Comparison of ENCODE assay signal across 1 cellular context in the genomic region with DNA sequence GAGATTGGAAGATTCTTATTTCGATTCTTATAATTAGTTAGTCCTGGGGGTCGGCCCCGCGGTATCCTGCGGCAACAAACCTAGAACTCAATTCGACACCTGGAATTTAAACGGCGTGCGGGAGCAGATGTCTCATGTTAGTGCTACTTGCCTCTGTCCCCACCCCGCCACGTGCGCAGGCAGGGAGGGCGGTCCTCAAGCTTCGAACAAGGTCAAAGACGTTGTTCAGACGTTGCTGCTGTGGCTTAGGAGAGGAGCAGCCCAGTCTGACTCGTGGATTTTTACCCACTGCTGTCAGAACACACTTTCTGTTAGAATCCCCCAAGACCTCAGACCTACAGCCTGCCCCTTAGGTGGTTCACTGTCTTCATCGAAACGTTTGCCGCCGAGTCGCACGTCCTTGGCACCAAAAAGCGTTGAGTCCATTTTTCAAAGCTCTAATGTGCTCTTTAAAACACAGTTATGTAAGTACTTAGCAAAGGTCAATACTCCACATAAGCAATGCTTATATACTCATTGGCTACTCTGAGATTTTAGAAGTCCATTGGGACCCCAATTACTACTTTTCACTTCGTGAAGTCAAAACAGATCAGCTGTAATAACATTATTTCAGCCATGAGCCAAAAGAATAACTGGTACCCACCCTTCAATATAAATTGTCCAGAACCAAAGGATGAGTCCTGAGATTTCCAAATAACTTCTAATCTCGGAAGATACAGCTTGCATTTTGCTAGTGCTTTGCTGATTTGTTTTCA.
TF ChIP-seq lines count a peak whose summit lies in the region.

No MANE protein-coding gene starts in this region.

TF ChIP-seq in GM12878, 131 proteins besides CTCF, POLR2A, EP300 and RAD21 (continues in another document):
- TF ChIP-seq, protein P1, sequence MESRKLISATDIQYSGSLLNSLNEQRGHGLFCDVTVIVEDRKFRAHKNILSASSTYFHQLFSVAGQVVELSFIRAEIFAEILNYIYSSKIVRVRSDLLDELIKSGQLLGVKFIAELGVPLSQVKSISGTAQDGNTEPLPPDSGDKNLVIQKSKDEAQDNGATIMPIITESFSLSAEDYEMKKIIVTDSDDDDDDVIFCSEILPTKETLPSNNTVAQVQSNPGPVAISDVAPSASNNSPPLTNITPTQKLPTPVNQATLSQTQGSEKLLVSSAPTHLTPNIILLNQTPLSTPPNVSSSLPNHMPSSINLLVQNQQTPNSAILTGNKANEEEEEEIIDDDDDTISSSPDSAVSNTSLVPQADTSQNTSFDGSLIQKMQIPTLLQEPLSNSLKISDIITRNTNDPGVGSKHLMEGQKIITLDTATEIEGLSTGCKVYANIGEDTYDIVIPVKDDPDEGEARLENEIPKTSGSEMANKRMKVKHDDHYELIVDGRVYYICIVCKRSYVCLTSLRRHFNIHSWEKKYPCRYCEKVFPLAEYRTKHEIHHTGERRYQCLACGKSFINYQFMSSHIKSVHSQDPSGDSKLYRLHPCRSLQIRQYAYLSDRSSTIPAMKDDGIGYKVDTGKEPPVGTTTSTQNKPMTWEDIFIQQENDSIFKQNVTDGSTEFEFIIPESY (IDR thresholded peaks at IDR 0.05): no peak
- TF ChIP-seq YBX1 (IDR thresholded peaks at IDR 0.05): no peak
- no peak for TF ChIP-seq ESRRA (IDR thresholded peaks at IDR 0.05; ENCODE audit: low read length)
- TF ChIP-seq RUNX3 (IDR thresholded peaks at IDR 0.05; ENCODE audit: low read length): peak; percentile 50; the same call in 1 of the 2 replicates
- TF ChIP-seq ZNF384 (IDR thresholded peaks at IDR 0.05; ENCODE audit: borderline replicate concordance, low read depth, low read length): no peak
- 0 out of 2 replicates have a peak, but pooled peaks have one; percentile 3 for TF ChIP-seq TARDBP (IDR thresholded peaks at IDR 0.05; ENCODE audit: borderline replicate concordance)
- peak; percentile 96 to 97 for TF ChIP-seq BHLHE40 (IDR thresholded peaks at IDR 0.05; ENCODE audit: borderline replicate concordance in 1 of 2, low read depth in 2 of 2, low read length in 1 of 2)
- 0 out of 2 replicates have a peak, but pooled peaks have one; percentile 0 for TF ChIP-seq IKZF1 (conservative IDR thresholded peaks at IDR 0.05)
- no peak for TF ChIP-seq JUNB (IDR thresholded peaks at IDR 0.05)
- TF ChIP-seq MXI1 (IDR thresholded peaks at IDR 0.05; ENCODE audit: low read depth, low read length): peak; percentile 97
- TF ChIP-seq NR2C1 (IDR thresholded peaks at IDR 0.05): 0 out of 2 replicates have a peak, but pooled peaks have one; percentile 3
- TF ChIP-seq, protein P2, sequence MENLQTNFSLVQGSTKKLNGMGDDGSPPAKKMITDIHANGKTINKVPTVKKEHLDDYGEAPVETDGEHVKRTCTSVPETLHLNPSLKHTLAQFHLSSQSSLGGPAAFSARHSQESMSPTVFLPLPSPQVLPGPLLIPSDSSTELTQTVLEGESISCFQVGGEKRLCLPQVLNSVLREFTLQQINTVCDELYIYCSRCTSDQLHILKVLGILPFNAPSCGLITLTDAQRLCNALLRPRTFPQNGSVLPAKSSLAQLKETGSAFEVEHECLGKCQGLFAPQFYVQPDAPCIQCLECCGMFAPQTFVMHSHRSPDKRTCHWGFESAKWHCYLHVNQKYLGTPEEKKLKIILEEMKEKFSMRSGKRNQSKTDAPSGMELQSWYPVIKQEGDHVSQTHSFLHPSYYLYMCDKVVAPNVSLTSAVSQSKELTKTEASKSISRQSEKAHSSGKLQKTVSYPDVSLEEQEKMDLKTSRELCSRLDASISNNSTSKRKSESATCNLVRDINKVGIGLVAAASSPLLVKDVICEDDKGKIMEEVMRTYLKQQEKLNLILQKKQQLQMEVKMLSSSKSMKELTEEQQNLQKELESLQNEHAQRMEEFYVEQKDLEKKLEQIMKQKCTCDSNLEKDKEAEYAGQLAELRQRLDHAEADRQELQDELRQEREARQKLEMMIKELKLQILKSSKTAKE (IDR thresholded peaks at IDR 0.05; ENCODE audit: low read depth, poor library complexity, severe bottlenecking): no peak
- TF ChIP-seq CHD1 (IDR thresholded peaks at IDR 0.05; ENCODE audit: low read depth, low read length): 0 out of 2 replicates have a peak, but pooled peaks have one; percentile 35
- TF ChIP-seq CBX5 (IDR thresholded peaks at IDR 0.05; ENCODE audit: low read depth): peak; percentile 68; the same call in 1 of the 2 replicates
- TF ChIP-seq SUZ12 (IDR thresholded peaks at IDR 0.05; ENCODE audit: unreplicated experiment): no peak
- no peak for TF ChIP-seq RELA (IDR thresholded peaks at IDR 0.05; ENCODE audit: borderline replicate concordance, partially characterized antibody)
- TF ChIP-seq SMARCA5 (IDR thresholded peaks at IDR 0.05): peak; percentile 82; the same call in 1 of the 2 replicates
- TF ChIP-seq PAX8 (IDR thresholded peaks at IDR 0.05): peak; percentile 75; the same call in 1 of the 2 replicates
- TF ChIP-seq YY1 (IDR thresholded peaks at IDR 0.05; ENCODE audit: low read depth, low read length): peak; percentile 50; the same call in 1 of the 2 replicates
- TF ChIP-seq GATAD2B (conservative IDR thresholded peaks at IDR 0.05; ENCODE audit: low read depth): peak; percentile 64; the same call in 1 of the 2 replicates
- peak; percentile 47 for TF ChIP-seq HDAC6 (IDR thresholded peaks at IDR 0.05; ENCODE audit: unreplicated experiment)
- TF ChIP-seq FOS (IDR thresholded peaks at IDR 0.05; ENCODE audit: borderline replicate concordance, extremely low read depth, insufficient read length): no peak
- TF ChIP-seq PAX5 (IDR thresholded peaks at IDR 0.05; ENCODE audit: borderline replicate concordance, low read depth, low read length): 0 out of 2 replicates have a peak, but pooled peaks have one; percentile 17
- TF ChIP-seq TBL1XR1 (IDR thresholded peaks at IDR 0.05; ENCODE audit: low read depth, low read length): 0 out of 2 replicates have a peak, but pooled peaks have one; percentile 34
- TF ChIP-seq CREB1 (IDR thresholded peaks at IDR 0.05; ENCODE audit: low read depth): no peak
- TF ChIP-seq, protein P3, sequence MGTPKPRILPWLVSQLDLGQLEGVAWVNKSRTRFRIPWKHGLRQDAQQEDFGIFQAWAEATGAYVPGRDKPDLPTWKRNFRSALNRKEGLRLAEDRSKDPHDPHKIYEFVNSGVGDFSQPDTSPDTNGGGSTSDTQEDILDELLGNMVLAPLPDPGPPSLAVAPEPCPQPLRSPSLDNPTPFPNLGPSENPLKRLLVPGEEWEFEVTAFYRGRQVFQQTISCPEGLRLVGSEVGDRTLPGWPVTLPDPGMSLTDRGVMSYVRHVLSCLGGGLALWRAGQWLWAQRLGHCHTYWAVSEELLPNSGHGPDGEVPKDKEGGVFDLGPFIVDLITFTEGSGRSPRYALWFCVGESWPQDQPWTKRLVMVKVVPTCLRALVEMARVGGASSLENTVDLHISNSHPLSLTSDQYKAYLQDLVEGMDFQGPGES (IDR thresholded peaks at IDR 0.05): no peak
- TF ChIP-seq CREM (IDR thresholded peaks at IDR 0.05; ENCODE audit: low read depth): no peak
- no peak; the same call in 1 of the 2 replicates for TF ChIP-seq ZBED1 (IDR thresholded peaks at IDR 0.05; ENCODE audit: borderline replicate concordance)
- TF ChIP-seq, protein P4, sequence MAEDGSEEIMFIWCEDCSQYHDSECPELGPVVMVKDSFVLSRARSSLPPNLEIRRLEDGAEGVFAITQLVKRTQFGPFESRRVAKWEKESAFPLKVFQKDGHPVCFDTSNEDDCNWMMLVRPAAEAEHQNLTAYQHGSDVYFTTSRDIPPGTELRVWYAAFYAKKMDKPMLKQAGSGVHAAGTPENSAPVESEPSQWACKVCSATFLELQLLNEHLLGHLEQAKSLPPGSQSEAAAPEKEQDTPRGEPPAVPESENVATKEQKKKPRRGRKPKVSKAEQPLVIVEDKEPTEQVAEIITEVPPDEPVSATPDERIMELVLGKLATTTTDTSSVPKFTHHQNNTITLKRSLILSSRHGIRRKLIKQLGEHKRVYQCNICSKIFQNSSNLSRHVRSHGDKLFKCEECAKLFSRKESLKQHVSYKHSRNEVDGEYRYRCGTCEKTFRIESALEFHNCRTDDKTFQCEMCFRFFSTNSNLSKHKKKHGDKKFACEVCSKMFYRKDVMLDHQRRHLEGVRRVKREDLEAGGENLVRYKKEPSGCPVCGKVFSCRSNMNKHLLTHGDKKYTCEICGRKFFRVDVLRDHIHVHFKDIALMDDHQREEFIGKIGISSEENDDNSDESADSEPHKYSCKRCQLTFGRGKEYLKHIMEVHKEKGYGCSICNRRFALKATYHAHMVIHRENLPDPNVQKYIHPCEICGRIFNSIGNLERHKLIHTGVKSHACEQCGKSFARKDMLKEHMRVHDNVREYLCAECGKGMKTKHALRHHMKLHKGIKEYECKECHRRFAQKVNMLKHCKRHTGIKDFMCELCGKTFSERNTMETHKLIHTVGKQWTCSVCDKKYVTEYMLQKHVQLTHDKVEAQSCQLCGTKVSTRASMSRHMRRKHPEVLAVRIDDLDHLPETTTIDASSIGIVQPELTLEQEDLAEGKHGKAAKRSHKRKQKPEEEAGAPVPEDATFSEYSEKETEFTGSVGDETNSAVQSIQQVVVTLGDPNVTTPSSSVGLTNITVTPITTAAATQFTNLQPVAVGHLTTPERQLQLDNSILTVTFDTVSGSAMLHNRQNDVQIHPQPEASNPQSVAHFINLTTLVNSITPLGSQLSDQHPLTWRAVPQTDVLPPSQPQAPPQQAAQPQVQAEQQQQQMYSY (CRISPR knock-in tag; IDR thresholded peaks at IDR 0.05): no peak
- TF ChIP-seq BCL11A (IDR thresholded peaks at IDR 0.05; ENCODE audit: low read depth, low read length): no peak
- TF ChIP-seq CEBPB (IDR thresholded peaks at IDR 0.05; ENCODE audit: borderline replicate concordance in 1 of 2, low read depth in 2 of 2, low read length in 2 of 2): no peak
- TF ChIP-seq JUND (IDR thresholded peaks at IDR 0.05; ENCODE audit: low read depth, low read length): no peak
- no peak for TF ChIP-seq TCF3 (IDR thresholded peaks at IDR 0.05; ENCODE audit: borderline replicate concordance, insufficient read depth, low read depth, low read length)
- no peak for TF ChIP-seq CHD4 (IDR thresholded peaks at IDR 0.05)
- peak; percentile 99 for TF ChIP-seq MYC (IDR thresholded peaks at IDR 0.05; ENCODE audit: insufficient read depth, insufficient read length, insufficient replicate concordance, low read length, severe bottlenecking)
- TF ChIP-seq MEF2B (IDR thresholded peaks at IDR 0.05; ENCODE audit: partially characterized antibody, poor library complexity, severe bottlenecking): no peak
- TF ChIP-seq RAD51 (IDR thresholded peaks at IDR 0.05): peak; percentile 85
- TF ChIP-seq FOXK2 (IDR thresholded peaks at IDR 0.05): no peak
- TF ChIP-seq SP1 (IDR thresholded peaks at IDR 0.05; ENCODE audit: low read depth, low read length): no peak
- peak; percentile 23; the same call in 1 of the 2 replicates for TF ChIP-seq EED (IDR thresholded peaks at IDR 0.05; ENCODE audit: low read depth)
- TF ChIP-seq LARP7 (IDR thresholded peaks at IDR 0.05): peak; percentile 86
- no peak for TF ChIP-seq SPI1 (IDR thresholded peaks at IDR 0.05; ENCODE audit: borderline replicate concordance, insufficient read depth, low read depth, low read length)
- peak; percentile 60; the same call in 1 of the 2 replicates for TF ChIP-seq IRF4 (IDR thresholded peaks at IDR 0.05; ENCODE audit: low read depth, low read length)
- no peak for TF ChIP-seq KLF5 (IDR thresholded peaks at IDR 0.05; ENCODE audit: partially characterized antibody)
- TF ChIP-seq PML (IDR thresholded peaks at IDR 0.05; ENCODE audit: low read length): peak; percentile 69; the same call in 1 of the 2 replicates
- TF ChIP-seq SRF (IDR thresholded peaks at IDR 0.05; ENCODE audit: low read depth in 2 of 2, low read length in 2 of 2): no peak
- TF ChIP-seq RCOR1 (conservative IDR thresholded peaks at IDR 0.05; ENCODE audit: low read depth, low read length): no peak
- TF ChIP-seq FOXM1 (IDR thresholded peaks at IDR 0.05; ENCODE audit: low read depth, low read length): no peak
- TF ChIP-seq, protein P5, sequence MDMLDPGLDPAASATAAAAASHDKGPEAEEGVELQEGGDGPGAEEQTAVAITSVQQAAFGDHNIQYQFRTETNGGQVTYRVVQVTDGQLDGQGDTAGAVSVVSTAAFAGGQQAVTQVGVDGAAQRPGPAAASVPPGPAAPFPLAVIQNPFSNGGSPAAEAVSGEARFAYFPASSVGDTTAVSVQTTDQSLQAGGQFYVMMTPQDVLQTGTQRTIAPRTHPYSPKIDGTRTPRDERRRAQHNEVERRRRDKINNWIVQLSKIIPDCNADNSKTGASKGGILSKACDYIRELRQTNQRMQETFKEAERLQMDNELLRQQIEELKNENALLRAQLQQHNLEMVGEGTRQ (IDR thresholded peaks at IDR 0.05; ENCODE audit: borderline replicate concordance, low read depth, low read length): no peak; the same call in 1 of the 2 replicates
- TF ChIP-seq ATF7 (IDR thresholded peaks at IDR 0.05; ENCODE audit: low read depth): no peak
- TF ChIP-seq, protein P6, sequence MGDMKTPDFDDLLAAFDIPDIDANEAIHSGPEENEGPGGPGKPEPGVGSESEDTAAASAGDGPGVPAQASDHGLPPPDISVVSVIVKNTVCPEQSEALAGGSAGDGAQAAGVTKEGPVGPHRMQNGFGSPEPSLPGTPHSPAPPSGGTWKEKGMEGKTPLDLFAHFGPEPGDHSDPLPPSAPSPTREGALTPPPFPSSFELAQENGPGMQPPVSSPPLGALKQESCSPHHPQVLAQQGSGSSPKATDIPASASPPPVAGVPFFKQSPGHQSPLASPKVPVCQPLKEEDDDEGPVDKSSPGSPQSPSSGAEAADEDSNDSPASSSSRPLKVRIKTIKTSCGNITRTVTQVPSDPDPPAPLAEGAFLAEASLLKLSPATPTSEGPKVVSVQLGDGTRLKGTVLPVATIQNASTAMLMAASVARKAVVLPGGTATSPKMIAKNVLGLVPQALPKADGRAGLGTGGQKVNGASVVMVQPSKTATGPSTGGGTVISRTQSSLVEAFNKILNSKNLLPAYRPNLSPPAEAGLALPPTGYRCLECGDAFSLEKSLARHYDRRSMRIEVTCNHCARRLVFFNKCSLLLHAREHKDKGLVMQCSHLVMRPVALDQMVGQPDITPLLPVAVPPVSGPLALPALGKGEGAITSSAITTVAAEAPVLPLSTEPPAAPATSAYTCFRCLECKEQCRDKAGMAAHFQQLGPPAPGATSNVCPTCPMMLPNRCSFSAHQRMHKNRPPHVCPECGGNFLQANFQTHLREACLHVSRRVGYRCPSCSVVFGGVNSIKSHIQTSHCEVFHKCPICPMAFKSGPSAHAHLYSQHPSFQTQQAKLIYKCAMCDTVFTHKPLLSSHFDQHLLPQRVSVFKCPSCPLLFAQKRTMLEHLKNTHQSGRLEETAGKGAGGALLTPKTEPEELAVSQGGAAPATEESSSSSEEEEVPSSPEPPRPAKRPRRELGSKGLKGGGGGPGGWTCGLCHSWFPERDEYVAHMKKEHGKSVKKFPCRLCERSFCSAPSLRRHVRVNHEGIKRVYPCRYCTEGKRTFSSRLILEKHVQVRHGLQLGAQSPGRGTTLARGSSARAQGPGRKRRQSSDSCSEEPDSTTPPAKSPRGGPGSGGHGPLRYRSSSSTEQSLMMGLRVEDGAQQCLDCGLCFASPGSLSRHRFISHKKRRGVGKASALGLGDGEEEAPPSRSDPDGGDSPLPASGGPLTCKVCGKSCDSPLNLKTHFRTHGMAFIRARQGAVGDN (IDR thresholded peaks at IDR 0.05): peak; percentile 96
